Comparison of ENCODE assay signal across 1 cellular context in the genomic region with DNA sequence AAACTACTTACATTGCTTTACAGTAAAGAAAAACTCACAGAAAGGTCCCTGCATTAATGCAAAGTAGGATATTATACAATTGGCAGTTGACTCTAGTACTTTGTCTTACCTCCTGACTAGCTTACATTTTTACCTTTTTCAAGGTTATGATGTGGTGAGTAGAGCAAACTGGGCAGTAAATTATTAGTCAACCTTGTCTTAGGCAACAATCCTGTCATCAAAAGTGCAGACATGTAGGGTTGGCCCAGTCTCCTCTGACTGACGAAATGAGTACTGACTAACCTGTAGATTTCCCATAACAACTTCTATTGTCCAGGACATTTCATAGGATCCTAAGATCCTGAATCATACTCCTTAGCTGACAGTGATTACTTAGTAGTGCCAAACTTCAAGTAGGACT.
TF ChIP-seq lines count a peak whose summit lies in the region.

No MANE protein-coding gene starts in this region.

TF ChIP-seq in HepG2, 621 proteins besides CTCF, POLR2A, EP300 and RAD21 (continued from another document and continues in another):
- TF ChIP-seq, protein P1, sequence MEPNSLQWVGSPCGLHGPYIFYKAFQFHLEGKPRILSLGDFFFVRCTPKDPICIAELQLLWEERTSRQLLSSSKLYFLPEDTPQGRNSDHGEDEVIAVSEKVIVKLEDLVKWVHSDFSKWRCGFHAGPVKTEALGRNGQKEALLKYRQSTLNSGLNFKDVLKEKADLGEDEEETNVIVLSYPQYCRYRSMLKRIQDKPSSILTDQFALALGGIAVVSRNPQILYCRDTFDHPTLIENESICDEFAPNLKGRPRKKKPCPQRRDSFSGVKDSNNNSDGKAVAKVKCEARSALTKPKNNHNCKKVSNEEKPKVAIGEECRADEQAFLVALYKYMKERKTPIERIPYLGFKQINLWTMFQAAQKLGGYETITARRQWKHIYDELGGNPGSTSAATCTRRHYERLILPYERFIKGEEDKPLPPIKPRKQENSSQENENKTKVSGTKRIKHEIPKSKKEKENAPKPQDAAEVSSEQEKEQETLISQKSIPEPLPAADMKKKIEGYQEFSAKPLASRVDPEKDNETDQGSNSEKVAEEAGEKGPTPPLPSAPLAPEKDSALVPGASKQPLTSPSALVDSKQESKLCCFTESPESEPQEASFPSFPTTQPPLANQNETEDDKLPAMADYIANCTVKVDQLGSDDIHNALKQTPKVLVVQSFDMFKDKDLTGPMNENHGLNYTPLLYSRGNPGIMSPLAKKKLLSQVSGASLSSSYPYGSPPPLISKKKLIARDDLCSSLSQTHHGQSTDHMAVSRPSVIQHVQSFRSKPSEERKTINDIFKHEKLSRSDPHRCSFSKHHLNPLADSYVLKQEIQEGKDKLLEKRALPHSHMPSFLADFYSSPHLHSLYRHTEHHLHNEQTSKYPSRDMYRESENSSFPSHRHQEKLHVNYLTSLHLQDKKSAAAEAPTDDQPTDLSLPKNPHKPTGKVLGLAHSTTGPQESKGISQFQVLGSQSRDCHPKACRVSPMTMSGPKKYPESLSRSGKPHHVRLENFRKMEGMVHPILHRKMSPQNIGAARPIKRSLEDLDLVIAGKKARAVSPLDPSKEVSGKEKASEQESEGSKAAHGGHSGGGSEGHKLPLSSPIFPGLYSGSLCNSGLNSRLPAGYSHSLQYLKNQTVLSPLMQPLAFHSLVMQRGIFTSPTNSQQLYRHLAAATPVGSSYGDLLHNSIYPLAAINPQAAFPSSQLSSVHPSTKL (CRISPR knock-in tag; IDR thresholded peaks at IDR 0.05): peak; percentile 92
- TF ChIP-seq GTF3A (CRISPR knock-in tag; conservative IDR thresholded peaks at IDR 0.05): no peak
- no peak for TF ChIP-seq ESRRA (CRISPR knock-in tag; IDR thresholded peaks at IDR 0.05; ENCODE audit: low read depth)
- no peak for TF ChIP-seq ZBTB42 (CRISPR knock-in tag; IDR thresholded peaks at IDR 0.05)
- TF ChIP-seq ZNF614 (CRISPR knock-in tag; IDR thresholded peaks at IDR 0.05; ENCODE audit: borderline replicate concordance): peak; percentile 75; the same call in 1 of the 2 replicates
- no peak for TF ChIP-seq PHB2 (IDR thresholded peaks at IDR 0.05; ENCODE audit: partially characterized antibody)
- TF ChIP-seq, protein P2, sequence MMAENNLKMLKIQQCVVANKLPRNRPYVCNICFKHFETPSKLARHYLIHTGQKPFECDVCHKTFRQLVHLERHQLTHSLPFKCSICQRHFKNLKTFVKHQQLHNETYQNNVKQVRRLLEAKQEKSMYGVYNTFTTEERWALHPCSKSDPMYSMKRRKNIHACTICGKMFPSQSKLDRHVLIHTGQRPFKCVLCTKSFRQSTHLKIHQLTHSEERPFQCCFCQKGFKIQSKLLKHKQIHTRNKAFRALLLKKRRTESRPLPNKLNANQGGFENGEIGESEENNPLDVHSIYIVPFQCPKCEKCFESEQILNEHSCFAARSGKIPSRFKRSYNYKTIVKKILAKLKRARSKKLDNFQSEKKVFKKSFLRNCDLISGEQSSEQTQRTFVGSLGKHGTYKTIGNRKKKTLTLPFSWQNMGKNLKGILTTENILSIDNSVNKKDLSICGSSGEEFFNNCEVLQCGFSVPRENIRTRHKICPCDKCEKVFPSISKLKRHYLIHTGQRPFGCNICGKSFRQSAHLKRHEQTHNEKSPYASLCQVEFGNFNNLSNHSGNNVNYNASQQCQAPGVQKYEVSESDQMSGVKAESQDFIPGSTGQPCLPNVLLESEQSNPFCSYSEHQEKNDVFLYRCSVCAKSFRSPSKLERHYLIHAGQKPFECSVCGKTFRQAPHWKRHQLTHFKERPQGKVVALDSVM (CRISPR knock-in tag; IDR thresholded peaks at IDR 0.05): peak; percentile 26; the same call in 1 of the 2 replicates
- peak; percentile 46 for TF ChIP-seq TEAD3 (CRISPR knock-in tag; optimal IDR thresholded peaks at IDR 0.05; ENCODE audit: borderline replicate concordance)
- TF ChIP-seq HES4 (CRISPR knock-in tag; IDR thresholded peaks at IDR 0.05; ENCODE audit: borderline replicate concordance): no peak
- no peak for TF ChIP-seq ZNF180 (CRISPR knock-in tag; IDR thresholded peaks at IDR 0.05; ENCODE audit: borderline replicate concordance, low read depth)
- no peak for TF ChIP-seq ZNF569 (CRISPR knock-in tag; IDR thresholded peaks at IDR 0.05; ENCODE audit: borderline replicate concordance)
- TF ChIP-seq, protein P3, sequence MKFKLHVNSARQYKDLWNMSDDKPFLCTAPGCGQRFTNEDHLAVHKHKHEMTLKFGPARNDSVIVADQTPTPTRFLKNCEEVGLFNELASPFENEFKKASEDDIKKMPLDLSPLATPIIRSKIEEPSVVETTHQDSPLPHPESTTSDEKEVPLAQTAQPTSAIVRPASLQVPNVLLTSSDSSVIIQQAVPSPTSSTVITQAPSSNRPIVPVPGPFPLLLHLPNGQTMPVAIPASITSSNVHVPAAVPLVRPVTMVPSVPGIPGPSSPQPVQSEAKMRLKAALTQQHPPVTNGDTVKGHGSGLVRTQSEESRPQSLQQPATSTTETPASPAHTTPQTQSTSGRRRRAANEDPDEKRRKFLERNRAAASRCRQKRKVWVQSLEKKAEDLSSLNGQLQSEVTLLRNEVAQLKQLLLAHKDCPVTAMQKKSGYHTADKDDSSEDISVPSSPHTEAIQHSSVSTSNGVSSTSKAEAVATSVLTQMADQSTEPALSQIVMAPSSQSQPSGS (CRISPR knock-in tag; IDR thresholded peaks at IDR 0.05): peak; percentile 60; the same call in 1 of the 2 replicates
- no peak for TF ChIP-seq ZNF619 (CRISPR knock-in tag; IDR thresholded peaks at IDR 0.05)
- 0 out of 2 replicates have a peak, but pooled peaks have one; percentile 31 for TF ChIP-seq DMAP1 (CRISPR knock-in tag; IDR thresholded peaks at IDR 0.05)
- peak; percentile 85 for TF ChIP-seq ZMYM4 (CRISPR knock-in tag; IDR thresholded peaks at IDR 0.05)
- TF ChIP-seq NFKBIZ (CRISPR knock-in tag; IDR thresholded peaks at IDR 0.05): no peak
- TF ChIP-seq FIP1L1 (IDR thresholded peaks at IDR 0.05; ENCODE audit: borderline replicate concordance, insufficient read depth, low read depth, low read length): no peak
- peak; percentile 65; the same call in 1 of the 2 replicates for TF ChIP-seq MIER3 (CRISPR knock-in tag; IDR thresholded peaks at IDR 0.05; ENCODE audit: borderline replicate concordance)
- TF ChIP-seq, protein P4, sequence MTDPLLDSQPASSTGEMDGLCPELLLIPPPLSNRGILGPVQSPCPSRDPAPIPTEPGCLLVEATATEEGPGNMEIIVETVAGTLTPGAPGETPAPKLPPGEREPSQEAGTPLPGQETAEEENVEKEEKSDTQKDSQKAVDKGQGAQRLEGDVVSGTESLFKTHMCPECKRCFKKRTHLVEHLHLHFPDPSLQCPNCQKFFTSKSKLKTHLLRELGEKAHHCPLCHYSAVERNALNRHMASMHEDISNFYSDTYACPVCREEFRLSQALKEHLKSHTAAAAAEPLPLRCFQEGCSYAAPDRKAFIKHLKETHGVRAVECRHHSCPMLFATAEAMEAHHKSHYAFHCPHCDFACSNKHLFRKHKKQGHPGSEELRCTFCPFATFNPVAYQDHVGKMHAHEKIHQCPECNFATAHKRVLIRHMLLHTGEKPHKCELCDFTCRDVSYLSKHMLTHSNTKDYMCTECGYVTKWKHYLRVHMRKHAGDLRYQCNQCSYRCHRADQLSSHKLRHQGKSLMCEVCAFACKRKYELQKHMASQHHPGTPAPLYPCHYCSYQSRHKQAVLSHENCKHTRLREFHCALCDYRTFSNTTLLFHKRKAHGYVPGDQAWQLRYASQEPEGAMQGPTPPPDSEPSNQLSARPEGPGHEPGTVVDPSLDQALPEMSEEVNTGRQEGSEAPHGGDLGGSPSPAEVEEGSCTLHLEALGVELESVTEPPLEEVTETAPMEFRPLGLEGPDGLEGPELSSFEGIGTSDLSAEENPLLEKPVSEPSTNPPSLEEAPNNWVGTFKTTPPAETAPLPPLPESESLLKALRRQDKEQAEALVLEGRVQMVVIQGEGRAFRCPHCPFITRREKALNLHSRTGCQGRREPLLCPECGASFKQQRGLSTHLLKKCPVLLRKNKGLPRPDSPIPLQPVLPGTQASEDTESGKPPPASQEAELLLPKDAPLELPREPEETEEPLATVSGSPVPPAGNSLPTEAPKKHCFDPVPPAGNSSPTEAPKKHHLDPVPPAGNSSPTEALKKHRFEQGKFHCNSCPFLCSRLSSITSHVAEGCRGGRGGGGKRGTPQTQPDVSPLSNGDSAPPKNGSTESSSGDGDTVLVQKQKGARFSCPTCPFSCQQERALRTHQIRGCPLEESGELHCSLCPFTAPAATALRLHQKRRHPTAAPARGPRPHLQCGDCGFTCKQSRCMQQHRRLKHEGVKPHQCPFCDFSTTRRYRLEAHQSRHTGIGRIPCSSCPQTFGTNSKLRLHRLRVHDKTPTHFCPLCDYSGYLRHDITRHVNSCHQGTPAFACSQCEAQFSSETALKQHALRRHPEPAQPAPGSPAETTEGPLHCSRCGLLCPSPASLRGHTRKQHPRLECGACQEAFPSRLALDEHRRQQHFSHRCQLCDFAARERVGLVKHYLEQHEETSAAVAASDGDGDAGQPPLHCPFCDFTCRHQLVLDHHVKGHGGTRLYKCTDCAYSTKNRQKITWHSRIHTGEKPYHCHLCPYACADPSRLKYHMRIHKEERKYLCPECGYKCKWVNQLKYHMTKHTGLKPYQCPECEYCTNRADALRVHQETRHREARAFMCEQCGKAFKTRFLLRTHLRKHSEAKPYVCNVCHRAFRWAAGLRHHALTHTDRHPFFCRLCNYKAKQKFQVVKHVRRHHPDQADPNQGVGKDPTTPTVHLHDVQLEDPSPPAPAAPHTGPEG (CRISPR knock-in tag; IDR thresholded peaks at IDR 0.05): no peak
- TF ChIP-seq ZMYM2 (CRISPR knock-in tag; IDR thresholded peaks at IDR 0.05): peak; percentile 31; the same call in 1 of the 2 replicates
- no peak for TF ChIP-seq KDM1A (CRISPR knock-in tag; IDR thresholded peaks at IDR 0.05)
- peak; percentile 61; the same call in 1 of the 2 replicates for TF ChIP-seq CREM (IDR thresholded peaks at IDR 0.05)
- TF ChIP-seq CREM (CRISPR knock-in tag; IDR thresholded peaks at IDR 0.05): no peak
- no peak for TF ChIP-seq ZNF253 (CRISPR knock-in tag; IDR thresholded peaks at IDR 0.05; ENCODE audit: borderline replicate concordance)
- no peak for TF ChIP-seq ZNF224 (CRISPR knock-in tag; IDR thresholded peaks at IDR 0.05)
- TF ChIP-seq PHF8 (CRISPR knock-in tag; IDR thresholded peaks at IDR 0.05): no peak
- no peak for TF ChIP-seq SRSF4 (IDR thresholded peaks at IDR 0.05; ENCODE audit: low read depth, low read length, poor library complexity, severe bottlenecking)
- TF ChIP-seq, protein P5, sequence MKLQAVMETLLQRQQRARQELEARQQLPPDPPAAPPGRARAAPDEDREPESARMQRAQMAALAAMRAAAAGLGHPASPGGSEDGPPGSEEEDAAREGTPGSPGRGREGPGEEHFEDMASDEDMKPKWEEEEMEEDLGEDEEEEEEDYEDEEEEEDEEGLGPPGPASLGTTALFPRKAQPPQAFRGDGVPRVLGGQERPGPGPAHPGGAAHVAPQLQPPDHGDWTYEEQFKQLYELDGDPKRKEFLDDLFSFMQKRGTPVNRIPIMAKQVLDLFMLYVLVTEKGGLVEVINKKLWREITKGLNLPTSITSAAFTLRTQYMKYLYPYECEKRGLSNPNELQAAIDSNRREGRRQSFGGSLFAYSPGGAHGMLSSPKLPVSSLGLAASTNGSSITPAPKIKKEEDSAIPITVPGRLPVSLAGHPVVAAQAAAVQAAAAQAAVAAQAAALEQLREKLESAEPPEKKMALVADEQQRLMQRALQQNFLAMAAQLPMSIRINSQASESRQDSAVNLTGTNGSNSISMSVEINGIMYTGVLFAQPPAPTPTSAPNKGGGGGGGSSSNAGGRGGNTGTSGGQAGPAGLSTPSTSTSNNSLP (IDR thresholded peaks at IDR 0.05; ENCODE audit: low read depth, low read length): peak; percentile 83; the same call in 1 of the 2 replicates
- peak; percentile 86; the same call in 1 of the 2 replicates for TF ChIP-seq REPIN1 (CRISPR knock-in tag; IDR thresholded peaks at IDR 0.05; ENCODE audit: borderline replicate concordance, low read depth)
- TF ChIP-seq SRF (IDR thresholded peaks at IDR 0.05; ENCODE audit: low read depth, low read length): no peak
- TF ChIP-seq, protein P6, sequence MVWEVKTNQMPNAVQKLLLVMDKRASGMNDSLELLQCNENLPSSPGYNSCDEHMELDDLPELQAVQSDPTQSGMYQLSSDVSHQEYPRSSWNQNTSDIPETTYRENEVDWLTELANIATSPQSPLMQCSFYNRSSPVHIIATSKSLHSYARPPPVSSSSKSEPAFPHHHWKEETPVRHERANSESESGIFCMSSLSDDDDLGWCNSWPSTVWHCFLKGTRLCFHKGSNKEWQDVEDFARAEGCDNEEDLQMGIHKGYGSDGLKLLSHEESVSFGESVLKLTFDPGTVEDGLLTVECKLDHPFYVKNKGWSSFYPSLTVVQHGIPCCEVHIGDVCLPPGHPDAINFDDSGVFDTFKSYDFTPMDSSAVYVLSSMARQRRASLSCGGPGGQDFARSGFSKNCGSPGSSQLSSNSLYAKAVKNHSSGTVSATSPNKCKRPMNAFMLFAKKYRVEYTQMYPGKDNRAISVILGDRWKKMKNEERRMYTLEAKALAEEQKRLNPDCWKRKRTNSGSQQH (CRISPR knock-in tag; IDR thresholded peaks at IDR 0.05; ENCODE audit: low read depth): no peak
- no peak for TF ChIP-seq NKX3-1 (CRISPR knock-in tag; IDR thresholded peaks at IDR 0.05)
- peak; percentile 25; the same call in 1 of the 2 replicates for TF ChIP-seq FOXK1 (CRISPR knock-in tag; IDR thresholded peaks at IDR 0.05; ENCODE audit: borderline replicate concordance, low read depth)
- TF ChIP-seq ZNF10 (CRISPR knock-in tag; IDR thresholded peaks at IDR 0.05; ENCODE audit: borderline replicate concordance, low read depth): no peak
- TF ChIP-seq MAFF (IDR thresholded peaks at IDR 0.05; ENCODE audit: low read depth, low read length): 0 out of 2 replicates have a peak, but pooled peaks have one; percentile 11
- TF ChIP-seq, protein P7, sequence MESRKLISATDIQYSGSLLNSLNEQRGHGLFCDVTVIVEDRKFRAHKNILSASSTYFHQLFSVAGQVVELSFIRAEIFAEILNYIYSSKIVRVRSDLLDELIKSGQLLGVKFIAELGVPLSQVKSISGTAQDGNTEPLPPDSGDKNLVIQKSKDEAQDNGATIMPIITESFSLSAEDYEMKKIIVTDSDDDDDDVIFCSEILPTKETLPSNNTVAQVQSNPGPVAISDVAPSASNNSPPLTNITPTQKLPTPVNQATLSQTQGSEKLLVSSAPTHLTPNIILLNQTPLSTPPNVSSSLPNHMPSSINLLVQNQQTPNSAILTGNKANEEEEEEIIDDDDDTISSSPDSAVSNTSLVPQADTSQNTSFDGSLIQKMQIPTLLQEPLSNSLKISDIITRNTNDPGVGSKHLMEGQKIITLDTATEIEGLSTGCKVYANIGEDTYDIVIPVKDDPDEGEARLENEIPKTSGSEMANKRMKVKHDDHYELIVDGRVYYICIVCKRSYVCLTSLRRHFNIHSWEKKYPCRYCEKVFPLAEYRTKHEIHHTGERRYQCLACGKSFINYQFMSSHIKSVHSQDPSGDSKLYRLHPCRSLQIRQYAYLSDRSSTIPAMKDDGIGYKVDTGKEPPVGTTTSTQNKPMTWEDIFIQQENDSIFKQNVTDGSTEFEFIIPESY (CRISPR knock-in tag; IDR thresholded peaks at IDR 0.05): no peak
- TF ChIP-seq ZNF451 (CRISPR knock-in tag; IDR thresholded peaks at IDR 0.05): no peak
- TF ChIP-seq CEBPG (CRISPR knock-in tag; IDR thresholded peaks at IDR 0.05): peak; percentile 93
- no peak for TF ChIP-seq TCF7L2 (IDR thresholded peaks at IDR 0.05; ENCODE audit: low read depth, low read length)
- peak; percentile 85 for TF ChIP-seq ISL2 (CRISPR knock-in tag; IDR thresholded peaks at IDR 0.05)
- no peak for TF ChIP-seq PCBP2 (optimal IDR thresholded peaks at IDR 0.05; ENCODE audit: low read depth, low read length, poor library complexity, severe bottlenecking)
- TF ChIP-seq ZNF460 (CRISPR knock-in tag; IDR thresholded peaks at IDR 0.05; ENCODE audit: borderline replicate concordance): no peak
- no peak for TF ChIP-seq NFRKB (IDR thresholded peaks at IDR 0.05)
